1 cellular context compared by ENCODE assay signal in the genomic region with DNA sequence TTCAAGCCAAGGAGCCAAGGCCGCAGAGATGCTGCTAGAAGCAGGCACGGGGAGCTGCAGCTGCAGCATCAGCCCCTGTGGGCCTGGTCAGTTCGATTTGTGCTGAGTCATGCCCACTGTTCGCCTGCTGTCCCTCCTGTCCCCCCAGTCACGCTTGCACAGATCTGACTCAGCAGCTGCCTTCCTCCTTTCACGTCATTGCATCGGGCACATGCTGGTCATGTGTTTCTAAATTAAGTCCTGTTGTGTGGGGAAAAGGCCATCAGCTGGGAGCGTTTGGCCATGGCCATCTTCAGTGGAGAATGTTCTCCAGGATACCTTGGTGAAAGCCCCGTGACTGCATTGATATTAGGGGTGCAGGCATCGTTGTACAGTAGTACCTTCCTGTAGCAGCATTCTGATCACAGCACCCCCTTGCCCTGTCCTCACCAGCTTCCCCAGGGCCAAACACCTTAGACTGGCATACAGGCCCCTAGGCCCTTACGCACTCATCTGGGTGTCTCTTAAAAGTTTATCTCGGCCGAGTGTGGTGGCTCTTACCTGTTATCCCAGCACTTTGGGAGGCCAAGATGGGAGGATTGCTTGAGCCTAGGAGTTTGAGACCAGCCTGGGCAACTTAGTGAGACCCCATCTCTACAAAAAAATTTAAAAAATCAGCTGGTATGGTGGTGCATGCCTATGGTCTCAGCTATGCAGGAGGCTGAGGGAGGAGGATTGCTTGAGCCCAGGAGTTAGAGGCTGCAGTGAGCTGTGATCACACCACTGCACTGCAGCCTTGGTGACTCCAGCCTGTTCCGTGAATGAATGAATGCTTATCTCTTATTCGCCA.
TF ChIP-seq lines count a peak whose summit lies in the region.

No MANE protein-coding gene starts in this region.

TF ChIP-seq in K562, 482 proteins besides CTCF, POLR2A, EP300 and RAD21 (continued from another document and continues in another):
- TF ChIP-seq, protein P1, sequence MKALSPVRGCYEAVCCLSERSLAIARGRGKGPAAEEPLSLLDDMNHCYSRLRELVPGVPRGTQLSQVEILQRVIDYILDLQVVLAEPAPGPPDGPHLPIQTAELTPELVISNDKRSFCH (CRISPR knock-in tag; IDR thresholded peaks at IDR 0.05): no peak
- TF ChIP-seq, protein P1 (tag; IDR thresholded peaks at IDR 0.05): peak; percentile 29; the same call in 1 of the 2 replicates
- TF ChIP-seq GABPB1 (CRISPR knock-in tag; IDR thresholded peaks at IDR 0.05): no peak
- TF ChIP-seq RFX5 (IDR thresholded peaks at IDR 0.05; ENCODE audit: low read depth, low read length): no peak
- peak; percentile 100 for TF ChIP-seq MAFK (IDR thresholded peaks at IDR 0.05; ENCODE audit: low read length)
- peak; percentile 87 for TF ChIP-seq SOX6 (IDR thresholded peaks at IDR 0.05)
- no peak for TF ChIP-seq SMAD2 (IDR thresholded peaks at IDR 0.05; ENCODE audit: low read depth, low read length)
- no peak for TF ChIP-seq ZNF76 (CRISPR knock-in tag; IDR thresholded peaks at IDR 0.05; ENCODE audit: borderline replicate concordance)
- no peak for TF ChIP-seq RBM14 (IDR thresholded peaks at IDR 0.05; ENCODE audit: borderline replicate concordance, insufficient read depth, low read depth, low read length)
- no peak for TF ChIP-seq BRF1 (IDR thresholded peaks at IDR 0.05; ENCODE audit: borderline replicate concordance, extremely low read depth, insufficient read length)
- TF ChIP-seq GTF3C2 (IDR thresholded peaks at IDR 0.05; ENCODE audit: borderline replicate concordance, extremely low read depth, insufficient read length): no peak
- TF ChIP-seq POLR2AphosphoS2 (IDR thresholded peaks at IDR 0.05; ENCODE audit: low read length): no peak
- TF ChIP-seq POLR2H (tag; IDR thresholded peaks at IDR 0.05; ENCODE audit: low read depth): no peak
- TF ChIP-seq HMBOX1 (IDR thresholded peaks at IDR 0.05): no peak
- no peak for TF ChIP-seq TAF15 (IDR thresholded peaks at IDR 0.05; ENCODE audit: low read depth, low read length)
- TF ChIP-seq RUNX1 (IDR thresholded peaks at IDR 0.05; ENCODE audit: low read depth): no peak
- TF ChIP-seq, protein P2, sequence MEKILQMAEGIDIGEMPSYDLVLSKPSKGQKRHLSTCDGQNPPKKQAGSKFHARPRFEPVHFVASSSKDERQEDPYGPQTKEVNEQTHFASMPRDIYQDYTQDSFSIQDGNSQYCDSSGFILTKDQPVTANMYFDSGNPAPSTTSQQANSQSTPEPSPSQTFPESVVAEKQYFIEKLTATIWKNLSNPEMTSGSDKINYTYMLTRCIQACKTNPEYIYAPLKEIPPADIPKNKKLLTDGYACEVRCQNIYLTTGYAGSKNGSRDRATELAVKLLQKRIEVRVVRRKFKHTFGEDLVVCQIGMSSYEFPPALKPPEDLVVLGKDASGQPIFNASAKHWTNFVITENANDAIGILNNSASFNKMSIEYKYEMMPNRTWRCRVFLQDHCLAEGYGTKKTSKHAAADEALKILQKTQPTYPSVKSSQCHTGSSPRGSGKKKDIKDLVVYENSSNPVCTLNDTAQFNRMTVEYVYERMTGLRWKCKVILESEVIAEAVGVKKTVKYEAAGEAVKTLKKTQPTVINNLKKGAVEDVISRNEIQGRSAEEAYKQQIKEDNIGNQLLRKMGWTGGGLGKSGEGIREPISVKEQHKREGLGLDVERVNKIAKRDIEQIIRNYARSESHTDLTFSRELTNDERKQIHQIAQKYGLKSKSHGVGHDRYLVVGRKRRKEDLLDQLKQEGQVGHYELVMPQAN (IDR thresholded peaks at IDR 0.05; ENCODE audit: borderline replicate concordance): peak; percentile 87; the same call in 1 of the 2 replicates
- no peak for TF ChIP-seq FOXM1 (IDR thresholded peaks at IDR 0.05; ENCODE audit: low read depth)
- TF ChIP-seq FOXM1 (CRISPR knock-in tag; IDR thresholded peaks at IDR 0.05; ENCODE audit: low read depth): no peak
- TF ChIP-seq TCF3 (CRISPR knock-in tag; IDR thresholded peaks at IDR 0.05): peak; percentile 50
- TF ChIP-seq KAT8 (IDR thresholded peaks at IDR 0.05; ENCODE audit: low read depth): no peak
- no peak for TF ChIP-seq MXD1 (CRISPR knock-in tag; IDR thresholded peaks at IDR 0.05; ENCODE audit: borderline replicate concordance, poor library complexity, severe bottlenecking)
- no peak for TF ChIP-seq ZNF780A (CRISPR knock-in tag; IDR thresholded peaks at IDR 0.05)
- TF ChIP-seq ZBTB5 (IDR thresholded peaks at IDR 0.05): no peak
- TF ChIP-seq KDM5B (IDR thresholded peaks at IDR 0.05; ENCODE audit: insufficient replicate concordance, low read depth, low read length): no peak
- peak; percentile 32; the same call in 1 of the 2 replicates for TF ChIP-seq ZNF449 (CRISPR knock-in tag; IDR thresholded peaks at IDR 0.05)
- TF ChIP-seq BMI1 (IDR thresholded peaks at IDR 0.05; ENCODE audit: low read length): no peak
- TF ChIP-seq ZNF431 (CRISPR knock-in tag; IDR thresholded peaks at IDR 0.05): 0 out of 2 replicates have a peak, but pooled peaks have one; percentile 53
- TF ChIP-seq GTF2A2 (tag; IDR thresholded peaks at IDR 0.05): peak; percentile 27; the same call in 1 of the 2 replicates
- no peak for TF ChIP-seq ESRRB (CRISPR knock-in tag; IDR thresholded peaks at IDR 0.05; ENCODE audit: borderline replicate concordance)
- peak; percentile 89 for TF ChIP-seq ARID1B (IDR thresholded peaks at IDR 0.05)
- peak; percentile 45; the same call in 1 of the 2 replicates for TF ChIP-seq TAL1 (IDR thresholded peaks at IDR 0.05)
- no peak for TF ChIP-seq ZNF699 (CRISPR knock-in tag; IDR thresholded peaks at IDR 0.05; ENCODE audit: insufficient replicate concordance)
- no peak for TF ChIP-seq NFIX (CRISPR knock-in tag; IDR thresholded peaks at IDR 0.05; ENCODE audit: low read depth)
- TF ChIP-seq ZNF232 (CRISPR knock-in tag; IDR thresholded peaks at IDR 0.05): no peak
- TF ChIP-seq DPF2 (IDR thresholded peaks at IDR 0.05): peak; percentile 94
- TF ChIP-seq RBM39 (optimal IDR thresholded peaks at IDR 0.05; ENCODE audit: low read depth, low read length): no peak
- TF ChIP-seq, protein P3, sequence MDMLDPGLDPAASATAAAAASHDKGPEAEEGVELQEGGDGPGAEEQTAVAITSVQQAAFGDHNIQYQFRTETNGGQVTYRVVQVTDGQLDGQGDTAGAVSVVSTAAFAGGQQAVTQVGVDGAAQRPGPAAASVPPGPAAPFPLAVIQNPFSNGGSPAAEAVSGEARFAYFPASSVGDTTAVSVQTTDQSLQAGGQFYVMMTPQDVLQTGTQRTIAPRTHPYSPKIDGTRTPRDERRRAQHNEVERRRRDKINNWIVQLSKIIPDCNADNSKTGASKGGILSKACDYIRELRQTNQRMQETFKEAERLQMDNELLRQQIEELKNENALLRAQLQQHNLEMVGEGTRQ (CRISPR knock-in tag; IDR thresholded peaks at IDR 0.05): peak; percentile 49
- peak; percentile 74; the same call in 1 of the 2 replicates for TF ChIP-seq CBFB (CRISPR knock-in tag; IDR thresholded peaks at IDR 0.05)
- TF ChIP-seq POU5F1 (IDR thresholded peaks at IDR 0.05; ENCODE audit: borderline replicate concordance, low read depth, low read length, partially characterized antibody): no peak
- TF ChIP-seq KHSRP (IDR thresholded peaks at IDR 0.05): no peak
- TF ChIP-seq, protein P4, sequence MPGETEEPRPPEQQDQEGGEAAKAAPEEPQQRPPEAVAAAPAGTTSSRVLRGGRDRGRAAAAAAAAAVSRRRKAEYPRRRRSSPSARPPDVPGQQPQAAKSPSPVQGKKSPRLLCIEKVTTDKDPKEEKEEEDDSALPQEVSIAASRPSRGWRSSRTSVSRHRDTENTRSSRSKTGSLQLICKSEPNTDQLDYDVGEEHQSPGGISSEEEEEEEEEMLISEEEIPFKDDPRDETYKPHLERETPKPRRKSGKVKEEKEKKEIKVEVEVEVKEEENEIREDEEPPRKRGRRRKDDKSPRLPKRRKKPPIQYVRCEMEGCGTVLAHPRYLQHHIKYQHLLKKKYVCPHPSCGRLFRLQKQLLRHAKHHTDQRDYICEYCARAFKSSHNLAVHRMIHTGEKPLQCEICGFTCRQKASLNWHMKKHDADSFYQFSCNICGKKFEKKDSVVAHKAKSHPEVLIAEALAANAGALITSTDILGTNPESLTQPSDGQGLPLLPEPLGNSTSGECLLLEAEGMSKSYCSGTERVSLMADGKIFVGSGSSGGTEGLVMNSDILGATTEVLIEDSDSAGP (CRISPR knock-in tag; IDR thresholded peaks at IDR 0.05): no peak
- TF ChIP-seq RFX1 (IDR thresholded peaks at IDR 0.05): no peak
- 0 out of 2 replicates have a peak, but pooled peaks have one; percentile 39 for TF ChIP-seq ETV5 (CRISPR knock-in tag; IDR thresholded peaks at IDR 0.05; ENCODE audit: low read depth)
- TF ChIP-seq, protein P5, sequence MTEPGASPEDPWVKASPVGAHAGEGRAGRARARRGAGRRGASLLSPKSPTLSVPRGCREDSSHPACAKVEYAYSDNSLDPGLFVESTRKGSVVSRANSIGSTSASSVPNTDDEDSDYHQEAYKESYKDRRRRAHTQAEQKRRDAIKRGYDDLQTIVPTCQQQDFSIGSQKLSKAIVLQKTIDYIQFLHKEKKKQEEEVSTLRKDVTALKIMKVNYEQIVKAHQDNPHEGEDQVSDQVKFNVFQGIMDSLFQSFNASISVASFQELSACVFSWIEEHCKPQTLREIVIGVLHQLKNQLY (CRISPR knock-in tag; conservative IDR thresholded peaks at IDR 0.05): no peak; a peak in 1 of 4 replicates
- peak; percentile 81 for TF ChIP-seq PKNOX1 (IDR thresholded peaks at IDR 0.05)
- TF ChIP-seq CHD1 (IDR thresholded peaks at IDR 0.05; ENCODE audit: low read length): no peak
- TF ChIP-seq SIX5 (IDR thresholded peaks at IDR 0.05; ENCODE audit: borderline replicate concordance in 1 of 2, insufficient read depth in 1 of 2, low read depth in 1 of 2, low read length in 2 of 2): no peak
